In the genomic region with DNA sequence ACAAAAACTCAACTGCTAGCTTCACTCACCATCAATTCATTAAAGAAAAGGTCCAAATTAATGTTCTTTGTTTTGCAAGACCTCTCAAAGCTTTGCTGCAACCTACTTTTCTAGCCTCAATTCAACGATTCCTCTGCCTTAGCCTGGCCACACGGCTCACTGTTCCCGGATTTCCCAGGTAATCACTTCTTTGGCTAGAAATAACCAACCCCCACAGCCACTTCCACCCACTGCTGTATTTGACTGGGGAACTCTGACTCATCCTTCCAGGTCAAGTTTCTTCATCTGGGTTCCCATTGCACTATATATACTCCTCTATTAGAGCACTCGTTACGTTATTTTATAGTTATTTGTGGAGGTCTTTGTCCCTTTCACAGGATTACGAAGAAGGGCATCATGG, we compare ENCODE assay signal across 1 cellular context.
TF ChIP-seq lines count a peak whose summit lies in the region.

No MANE protein-coding gene starts in this region.

TF ChIP-seq in H1, 55 proteins besides CTCF, POLR2A, EP300 and RAD21:
- TF ChIP-seq, protein P1, sequence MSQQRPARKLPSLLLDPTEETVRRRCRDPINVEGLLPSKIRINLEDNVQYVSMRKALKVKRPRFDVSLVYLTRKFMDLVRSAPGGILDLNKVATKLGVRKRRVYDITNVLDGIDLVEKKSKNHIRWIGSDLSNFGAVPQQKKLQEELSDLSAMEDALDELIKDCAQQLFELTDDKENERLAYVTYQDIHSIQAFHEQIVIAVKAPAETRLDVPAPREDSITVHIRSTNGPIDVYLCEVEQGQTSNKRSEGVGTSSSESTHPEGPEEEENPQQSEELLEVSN (IDR thresholded peaks at IDR 0.05), result peak; percentile 66; the same call in 1 of the 2 replicates
- TF ChIP-seq, protein P2, sequence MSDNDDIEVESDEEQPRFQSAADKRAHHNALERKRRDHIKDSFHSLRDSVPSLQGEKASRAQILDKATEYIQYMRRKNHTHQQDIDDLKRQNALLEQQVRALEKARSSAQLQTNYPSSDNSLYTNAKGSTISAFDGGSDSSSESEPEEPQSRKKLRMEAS (IDR thresholded peaks at IDR 0.05), result 0 out of 2 replicates have a peak, but pooled peaks have one; percentile 32
- TF ChIP-seq YY1 (IDR thresholded peaks at IDR 0.05; ENCODE audit: low read depth, low read length) (no peak), NRF1 (IDR thresholded peaks at IDR 0.05; ENCODE audit: low read depth, low read length) (no peak), RNF2 (IDR thresholded peaks at IDR 0.05; ENCODE audit: borderline replicate concordance, low read depth, low read length, missing control alignments, poor library complexity, severe bottlenecking) (no peak), SUZ12 (IDR thresholded peaks at IDR 0.05; ENCODE audit: low read length) (no peak)
TF ChIP-seq in H1: peak in this region for 2.
